Comparison of ENCODE assay signal across 9 cellular contexts in the genomic region with DNA sequence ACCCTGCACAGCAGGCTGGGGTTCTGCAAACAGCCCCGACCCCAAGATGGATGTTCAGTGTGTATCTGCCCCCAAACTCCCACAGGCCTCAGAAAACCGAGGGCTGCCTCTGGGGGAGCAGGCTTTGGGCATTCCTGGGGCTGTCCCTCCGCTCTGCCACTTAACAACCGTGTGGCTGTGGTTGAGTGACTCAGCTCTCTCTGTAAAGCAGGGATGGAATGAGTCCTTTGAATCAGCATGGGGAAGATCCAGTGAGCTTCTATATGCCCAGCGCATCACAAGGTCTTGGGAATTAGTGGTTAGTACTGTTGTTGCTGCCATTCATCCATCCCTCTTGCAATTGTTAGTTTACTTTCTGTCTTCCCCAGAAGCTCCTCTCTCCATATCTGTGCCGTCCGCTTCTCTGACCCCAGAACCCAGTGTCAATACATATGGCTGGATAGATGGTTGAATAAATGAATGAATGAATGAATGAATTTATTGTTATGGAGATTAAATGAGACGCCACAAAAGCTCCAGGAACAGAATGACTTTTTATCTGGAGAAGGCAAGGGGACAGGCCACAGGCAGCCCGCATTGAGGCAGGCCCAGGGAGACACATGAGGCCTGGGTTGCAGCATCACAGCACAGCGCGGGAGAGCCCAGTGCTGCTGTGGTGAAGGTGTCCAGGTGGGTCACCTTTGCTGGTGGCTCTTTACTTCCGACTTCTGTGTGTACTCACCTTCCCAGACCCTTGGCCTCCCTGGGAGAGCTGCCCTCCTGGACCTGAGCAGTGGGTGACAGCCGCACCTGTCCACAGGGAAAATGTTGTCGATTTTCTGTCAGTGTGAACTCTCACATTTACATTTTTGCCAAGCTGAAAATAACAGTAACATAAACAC.
DNase-seq lines count a peak whose midpoint lies in the region; ATAC-seq and TF ChIP-seq lines count a peak whose summit lies in the region.
"Had no signal": no experiment of that assay in that cellular context is flagged by ENCODE, and none has a peak within 500 bp of the region (broad histone marks: within the 10 kb centered on the region; RNA-seq: fewer than 3 reads in every experiment).

No MANE protein-coding gene starts in this region.

- ATAC-seq in Right ventricle myocardium inferior (no peak), upper lobe of right lung (no peak), HG03460 (IDR thresholded peaks at IDR 0.05; ENCODE audit: unreplicated experiment) (no peak)

- peak overlapping the region; percentile 89 for H3K27ac ChIP-seq in left ventricle myocardium inferior (replicated peaks)
- peak overlapping the region; percentile 25 for H3K27ac ChIP-seq in upper lobe of right lung

- no peak overlapping the region for H3K4me3 ChIP-seq in left ventricle myocardium inferior
- no peak overlapping the region for H3K4me3 ChIP-seq in astrocyte of the cerebellum (ENCODE audit: low read depth, low read length)
- no peak overlapping the region for H3K4me3 ChIP-seq in upper lobe of right lung

- TF ChIP-seq CTCF in left ventricle myocardium inferior (IDR thresholded peaks at IDR 0.05; ENCODE audit: borderline replicate concordance): no peak
- no peak for TF ChIP-seq CTCF in astrocyte of the cerebellum (IDR thresholded peaks at IDR 0.05; ENCODE audit: low read depth, low read length, missing control alignments)
- TF ChIP-seq CTCF in upper lobe of right lung (IDR thresholded peaks at IDR 0.05): no peak

- H3K9me3 ChIP-seq in left ventricle myocardium inferior (replicated peaks): no peaks in the 10 kb centered on the region
- no peaks in the 10 kb centered on the region for H3K9me3 ChIP-seq in upper lobe of right lung

- DNase-seq in left ventricle myocardium inferior (no peak), Right ventricle myocardium inferior (ENCODE audit: missing footprints) (no peak), astrocyte of the cerebellum (ENCODE audit: low read depth) (peak; percentile 89), left kidney (ENCODE audit: low read depth, low spot score) (peak; percentile 17), upper lobe of right lung (no peak), HUDEP-2 (lab: John Stamatoyannopoulos, UW; ENCODE audit: unreplicated experiment in 76 of 76) (no peak), KBM-7 (no peak)
- DNase-seq: CD4-positive, CD25-positive, alpha-beta regulatory T cell had no signal

- H3K4me1 ChIP-seq in left ventricle myocardium inferior (peaks cover 27% of the 10 kb centered on the region), upper lobe of right lung (peaks cover 6% of the 10 kb centered on the region)

- H3K36me3 ChIP-seq in left ventricle myocardium inferior (no peaks in the 10 kb centered on the region), upper lobe of right lung (no peaks in the 10 kb centered on the region)

- no peaks in the 10 kb centered on the region for H3K27me3 ChIP-seq in left ventricle myocardium inferior (ENCODE audit: low read depth)
- no peaks in the 10 kb centered on the region for H3K27me3 ChIP-seq in upper lobe of right lung

- intact Hi-C loops in left ventricle myocardium inferior (cut with micrococcal nuclease): no loop called here
- intact Hi-C loops in Right ventricle myocardium inferior (cut with DNase I): loop anchor here (2.0 to 10.0 kb wide), 3 partner anchors 52 to 98 kb away; a partner anchor contains a TSS
- intact Hi-C loops in upper lobe of right lung (cut with DNase I): no loop called here

- in situ Hi-C loops in astrocyte of the cerebellum (cut with HindIII; ENCODE audit: low sequenced_read_pairs) (no loop called here), KBM-7 (cut with MboI; ENCODE audit: low pct_unique_long_range_greater_than_20kb, low sequenced_read_pairs) (no loop called here)

Comparison
In these comparisons a context has a peak if more than half of its experiments do, and no peak if none do; other contexts are left out.
1. DNase-seq: peak in astrocyte of the cerebellum (single experiment) and left kidney (single experiment); none in left ventricle myocardium inferior (single experiment), Right ventricle myocardium inferior (single experiment), upper lobe of right lung (single experiment), HUDEP-2 (0 of 76) and KBM-7 (single experiment).